Comparison of ENCODE assay signal across 8 cellular contexts in the genomic region with DNA sequence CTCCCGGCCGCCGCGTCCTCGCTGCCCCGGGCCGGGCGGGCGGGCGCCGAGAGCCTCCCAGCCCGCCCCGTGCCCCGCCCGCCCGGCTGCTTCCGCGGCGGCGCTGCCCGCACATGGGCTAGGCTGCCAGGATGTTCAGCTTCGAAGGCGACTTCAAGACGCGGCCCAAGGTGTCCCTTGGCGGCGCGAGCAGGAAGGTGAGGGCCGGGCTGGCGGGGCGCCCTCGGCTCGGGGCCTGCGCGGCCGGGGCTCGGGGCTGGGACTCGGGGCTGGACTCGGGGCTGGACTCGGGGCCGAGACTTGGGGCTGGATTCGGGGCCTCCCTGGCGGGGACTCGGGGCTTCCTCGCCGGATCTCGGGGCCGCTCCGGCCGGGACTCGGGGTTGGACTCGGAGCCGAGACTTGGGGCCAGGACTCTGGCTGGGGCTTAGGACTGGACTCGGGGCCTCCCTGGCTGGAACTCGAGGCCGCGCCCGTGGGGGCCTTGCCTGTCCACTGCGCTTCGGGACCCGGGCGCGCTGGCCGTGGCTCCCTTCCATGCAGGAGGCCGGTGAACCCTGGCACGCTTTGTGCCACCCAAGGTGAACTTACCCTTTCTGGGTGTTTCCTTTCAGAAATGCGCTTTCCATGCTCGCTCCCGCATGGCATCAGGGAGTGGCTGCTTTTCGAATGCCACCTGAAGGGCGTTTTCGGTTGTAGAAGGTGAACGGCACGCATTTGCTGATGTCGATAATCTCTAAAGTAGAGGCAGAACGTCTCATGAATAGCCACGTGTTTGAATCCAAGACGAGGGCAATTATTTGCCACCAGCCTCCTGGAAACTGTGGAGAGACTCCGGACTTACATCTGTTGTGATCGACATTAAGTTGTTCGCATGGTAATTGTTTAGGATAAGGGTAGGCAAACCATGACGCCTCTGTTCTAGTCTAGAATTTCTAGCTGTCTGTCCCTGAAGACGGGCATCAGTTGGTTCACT. TPM values are rescaled to one million over a fixed set of nuclear protein-coding genes. Genes with fewer than 3 reads are reported as not detected.
A peak's percentile ranks its signal among the peaks of the same experiment; 100 is the strongest.
DNase-seq lines count a peak whose midpoint lies in the region; ATAC-seq, FAIRE-seq and TF ChIP-seq lines count a peak whose summit lies in the region.

No MANE protein-coding gene starts in this region.

- intact Hi-C loops in Right ventricle myocardium superior (cut with DNase I): no loop called here

- TF ChIP-seq POLR2A in GM12892 (IDR thresholded peaks at IDR 0.05; ENCODE audit: low read depth, low read length): no peak

- peak; percentile 47 for ATAC-seq in HG02571 (IDR thresholded peaks at IDR 0.05; ENCODE audit: unreplicated experiment)
- peak; percentile 77 for ATAC-seq in Right ventricle myocardium superior (ENCODE audit: poor library complexity)
- ATAC-seq in HG03565 (IDR thresholded peaks at IDR 0.05; ENCODE audit: unreplicated experiment): no peak
- no peak for ATAC-seq in HG03139 (IDR thresholded peaks at IDR 0.05; ENCODE audit: unreplicated experiment)

- peak; percentile 44 for FAIRE-seq in GM12892 (lab: Jason Lieb, UNC)

- DNase-seq in GM12892 (ENCODE audit: insufficient read length) (peak; percentile 55), NCI-H774 (lab: John Stamatoyannopoulos, UW) (peak; percentile 64), Right ventricle myocardium superior (peak; percentile 68), renal cortical epithelial cell (ENCODE audit: low read depth) (peak; percentile 13)
- peak in 3 of 4 experiments; percentile 44 to 72 (median 50) for DNase-seq in activated naive CD4-positive, alpha-beta T cell (lab: John Stamatoyannopoulos, UW)

RNA-seq across cellular contexts. Expression of a gene that starts 0.7 kb away (rescaled TPM):
- 44.1 TPM for polyA plus RNA-seq in GM12892 (2012; ENCODE audit: missing spikeins)
- total RNA-seq in Right ventricle myocardium superior (48.7 TPM), renal cortical epithelial cell (102 and 153 TPM in 2 replicates)

Comparison
In these comparisons a context has a peak if more than half of its experiments do, and no peak if none do; other contexts are left out.
1. DNase-seq: peak in every context shown above with its lines; median percentile 68 in Right ventricle myocardium superior; 64 in NCI-H774; 55 in GM12892; 50 in activated naive CD4-positive, alpha-beta T cell; 13 in renal cortical epithelial cell.
2. ATAC-seq: peak in HG02571 (single experiment) and Right ventricle myocardium superior (single experiment); none in HG03565 (single experiment) and HG03139 (single experiment).